In the genomic region with DNA sequence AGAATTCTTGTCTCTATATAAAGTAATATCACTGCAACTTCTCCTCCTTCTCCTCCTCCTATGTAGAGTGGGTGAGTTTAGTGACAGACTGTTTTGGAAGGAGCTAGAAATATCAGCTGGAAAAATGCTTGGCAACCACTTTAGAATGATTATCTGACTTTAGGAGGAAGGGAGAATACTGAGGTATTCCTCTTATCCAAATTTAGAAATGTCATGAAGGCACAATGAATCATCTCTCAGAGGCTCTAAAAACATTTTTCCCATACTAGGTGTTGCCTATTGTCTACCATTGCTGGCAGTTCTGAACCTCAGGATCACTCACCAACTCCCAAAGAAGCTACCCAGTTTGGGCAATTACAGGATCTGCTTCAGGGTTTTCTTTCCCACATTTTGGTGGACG, we compare ENCODE assay signal across 26 cellular contexts.
A peak's percentile ranks its signal among the peaks of the same experiment; 100 is the strongest.
DNase-seq lines count a peak whose midpoint lies in the region; ATAC-seq and TF ChIP-seq lines count a peak whose summit lies in the region.
"Had no signal": no experiment of that assay in that cellular context is flagged by ENCODE, and none has a peak within 500 bp of the region (broad histone marks: within the 10 kb centered on the region; RNA-seq: fewer than 3 reads in every experiment).

No MANE protein-coding gene starts in this region.

- no peak overlapping the region for H4K91ac ChIP-seq in neuronal stem cell (ENCODE audit: low read depth, low read length, poor library complexity)

- no peak overlapping the region for H3K18ac ChIP-seq in neuronal stem cell (ENCODE audit: low read length)

- H3K4me3 ChIP-seq in neuronal stem cell (ENCODE audit: low read length in 2 of 2), result no peak overlapping the region
- H3K4me3 ChIP-seq: coronary artery, lower lobe of right lung, pancreas, sigmoid colon, tibial artery had no signal

- H2BK5ac ChIP-seq in neuronal stem cell (ENCODE audit: low read length), result no peak overlapping the region

- no peak overlapping the region for H3K9ac ChIP-seq in neuronal stem cell (ENCODE audit: low read depth, low read length, poor library complexity)

- H3K9me3 ChIP-seq in neuronal stem cell (replicated peaks in 1 of 2; ENCODE audit: control insufficient read depth in 2 of 2, insufficient read depth in 1 of 2, low read depth in 1 of 2, low read length in 2 of 2), result peaks cover 0 to 1% of the 10 kb centered on the region in 2 donors
- H3K9me3 ChIP-seq: lower lobe of right lung, pancreas, sigmoid colon, tibial artery had no signal

- no CpG with 5 or more reads among the region's 1 CpG for WGBS in neuronal stem cell (ENCODE audit: extremely low coverage in 2 of 2, insufficient read length in 2 of 2, insufficient replicate concordance in 1 of 2), 2 donors

- H3K4me1 ChIP-seq in neuronal stem cell (ENCODE audit: control insufficient read depth in 2 of 2, insufficient read depth in 1 of 2, low read depth in 1 of 2, low read length in 2 of 2), result no peaks in the 10 kb centered on the region
- H3K4me1 ChIP-seq: lower lobe of right lung, pancreas had no signal

- H3K14ac ChIP-seq in neuronal stem cell (ENCODE audit: low read length), result no peak overlapping the region

- H4K8ac ChIP-seq in neuronal stem cell (ENCODE audit: low read depth, low read length), result no peak overlapping the region

- no peak overlapping the region for H2BK15ac ChIP-seq in neuronal stem cell (ENCODE audit: low read length)

- H3K27ac ChIP-seq in neuronal stem cell (replicated peaks; ENCODE audit: low read length), result no peak overlapping the region
- H3K27ac ChIP-seq: coronary artery, lower lobe of right lung, pancreas, tibial artery had no signal

- H3K4me3 Mint-ChIP-seq in mesothelial cell of epicardium, result no peak overlapping the region
- H3K4me3 Mint-ChIP-seq: activated T-cell treated with anti-CD3 and anti-CD28 coated beads, Interleukin-2, amount 50 U/mL, for 4 hours; naive B cell had no signal

- H3K4me1 Mint-ChIP-seq in mesothelial cell of epicardium, result peaks cover 29% of the 10 kb centered on the region

- no peak for ATAC-seq in GM18520 (IDR thresholded peaks at IDR 0.05; ENCODE audit: unreplicated experiment)
- no peak for ATAC-seq in GM18505 (IDR thresholded peaks at IDR 0.05; ENCODE audit: unreplicated experiment)
- ATAC-seq: activated naive CD4-positive, alpha-beta T cell treated with anti-CD3 and anti-CD28 coated beads, Interleukin-2, amount 50 U/mL, for 72 hours; activated T-cell treated with anti-CD3 and anti-CD28 coated beads, Interleukin-2, amount 50 U/mL, for 4 hours; lower lobe of right lung; pancreas had no signal

- H3K27ac Mint-ChIP-seq in mesothelial cell of epicardium, result no peak overlapping the region
- H3K27ac Mint-ChIP-seq: activated naive CD4-positive, alpha-beta T cell treated with anti-CD3 and anti-CD28 coated beads, Interleukin-2, amount 50 U/mL, for 72 hours had no signal

- DNase-seq in EH (ENCODE audit: low read depth) (peak; percentile 84), RPMI7951 (ENCODE audit: low read depth) (peak; percentile 54), dedifferentiated amniotic fluid mesenchymal stem cell (ENCODE audit: extremely low spot score) (peak; percentile 33), neuronal stem cell (ENCODE audit: low spot score) (no peak), AML-193 (lab: John Stamatoyannopoulos, UW) (no peak), mesothelial cell of epicardium (ENCODE audit: low spot score in 2 of 2, unreplicated experiment in 2 of 2) (no peak)
- DNase-seq: ACHN; activated CD8-positive, alpha-beta memory T cell treated with anti-CD3 and anti-CD28 coated beads for 24 hours; activated T-cell treated with anti-CD3 and anti-CD28 coated beads, Interleukin-2, amount 50 U/mL, for 4 hours; H7; hippocampal formation; Kasumi-1; lower lobe of right lung; naive B cell; NCI-H1092 treated with DMSO at 0.1 percent for 48 hours; NCI-H524; pancreas; RPMI8226; sigmoid colon; stimulated activated naive CD4-positive, alpha-beta T cell; T-helper 9 cell; tibial artery had no signal

- H2AK5ac ChIP-seq in neuronal stem cell (ENCODE audit: low read depth, low read length), result no peak overlapping the region

- H2AFZ ChIP-seq in neuronal stem cell (ENCODE audit: low read length), result peak overlapping the region; percentile 6

- no peak overlapping the region for H3K4ac ChIP-seq in neuronal stem cell (ENCODE audit: low read length)

- no peaks in the 10 kb centered on the region for H3K9me3 Mint-ChIP-seq in mesothelial cell of epicardium
- H3K9me3 Mint-ChIP-seq: activated naive CD4-positive, alpha-beta T cell treated with anti-CD3 and anti-CD28 coated beads, Interleukin-2, amount 50 U/mL, for 72 hours; activated T-cell treated with anti-CD3 and anti-CD28 coated beads, Interleukin-2, amount 50 U/mL, for 4 hours; naive B cell had no signal

- TF ChIP-seq POLR2A in GM18505 (IDR thresholded peaks at IDR 0.05; ENCODE audit: borderline replicate concordance, extremely low read depth, insufficient read depth, insufficient read length), result no peak

- H3K27me3 Mint-ChIP-seq in mesothelial cell of epicardium (ENCODE audit: low read depth), result no peaks in the 10 kb centered on the region
- H3K27me3 Mint-ChIP-seq: naive B cell had no signal

- H3K23ac ChIP-seq in neuronal stem cell (ENCODE audit: low read depth, low read length, poor library complexity), result no peak overlapping the region

- H3K27me3 ChIP-seq in neuronal stem cell (ENCODE audit: control insufficient read depth in 3 of 3, insufficient read depth in 3 of 3, low read depth in 1 of 3, low read length in 3 of 3), result no peaks in the 10 kb centered on the region
- H3K27me3 ChIP-seq: pancreas, sigmoid colon, tibial artery had no signal

- no peak overlapping the region for H2BK12ac ChIP-seq in neuronal stem cell (ENCODE audit: low read length)

- no peak overlapping the region for H3K4me2 ChIP-seq in neuronal stem cell (ENCODE audit: insufficient read depth, low read length, poor library complexity, severe bottlenecking)

- H3K36me3 Mint-ChIP-seq in mesothelial cell of epicardium, result no peaks in the 10 kb centered on the region
- H3K36me3 Mint-ChIP-seq: activated naive CD4-positive, alpha-beta T cell treated with anti-CD3 and anti-CD28 coated beads, Interleukin-2, amount 50 U/mL, for 72 hours; naive B cell had no signal

- TF ChIP-seq CTCF in mesothelial cell of epicardium (IDR thresholded peaks at IDR 0.05; ENCODE audit: unreplicated experiment), result no peak

- H3K36me3 ChIP-seq in neuronal stem cell (replicated peaks in 1 of 2; ENCODE audit: control insufficient read depth in 2 of 2, insufficient read depth in 2 of 2, low read length in 2 of 2), result no peaks in the 10 kb centered on the region
- H3K36me3 ChIP-seq: lower lobe of right lung, pancreas, sigmoid colon, tibial artery had no signal

- H3K79me1 ChIP-seq in neuronal stem cell (ENCODE audit: low read depth, low read length), result no peaks in the 10 kb centered on the region

- no peak overlapping the region for H2BK120ac ChIP-seq in neuronal stem cell (ENCODE audit: low read depth, low read length)

Comparison
In these comparisons a context has a peak if more than half of its experiments do, and no peak if none do; other contexts are left out.
1. DNase-seq: peak in EH (single experiment), RPMI7951 (single experiment) and dedifferentiated amniotic fluid mesenchymal stem cell (single experiment); none in neuronal stem cell (single experiment), AML-193 (0 of 2) and mesothelial cell of epicardium (0 of 2).